In genomic region chr10:62373995-62374861, GRCh38 we compare ENCODE assay signal across 8 cellular contexts. TPM values are rescaled to one million over a fixed set of nuclear protein-coding genes. Genes with fewer than 3 reads are reported as not detected.
DNase-seq lines count a peak whose midpoint lies in the region; ATAC-seq and TF ChIP-seq lines count a peak whose summit lies in the region.

Gene ZNF365 (plus strand): TSS chr10:62374369. CDS start chr10:62376194, 1,825 bp downstream.

- ATAC-seq in HG02759 (IDR thresholded peaks at IDR 0.05; ENCODE audit: unreplicated experiment) (peak; percentile 74), GM21717 (IDR thresholded peaks at IDR 0.05; ENCODE audit: unreplicated experiment) (no peak)

- no peak for TF ChIP-seq CTCF in VCaP (conservative IDR thresholded peaks at IDR 0.05)

- H3K27ac ChIP-seq in VCaP, result 0 out of 2 replicates have a peak within 1 kb of the TSS, but pooled peaks have one; percentile 3

- DNase-seq in AG20443 (ENCODE audit: low spot score), result peak; percentile 66
- DNase-seq in cerebellum (ENCODE audit: low spot score), result peak; percentile 61
- peak; percentile 59 for DNase-seq in kidney tubule cell (ENCODE audit: low spot score)
- DNase-seq in stimulated activated CD4-positive, alpha-beta T cell treated with anti-CD3 and anti-CD28 coated beads, Interleukin-1b, Interleukin-23, amount 100 ng/mL, for 48 hours, result peak; percentile 50
- DNase-seq in RPMI8226, result no peak

RNA-seq across cellular contexts. Expression of gene ZNF365, which starts in this region (rescaled TPM):
- 5.5 TPM for total RNA-seq in cerebellum
